In genomic region chr11:128831781-128832497, GRCh38 we compare ENCODE assay signal across 11 cellular contexts. TPM values are rescaled to one million over a fixed set of nuclear protein-coding genes. Genes with fewer than 3 reads are reported as not detected.
A peak's percentile ranks its signal among the peaks of the same experiment; 100 is the strongest.
DNase-seq lines count a peak whose midpoint lies in the region; ATAC-seq and TF ChIP-seq lines count a peak whose summit lies in the region.
"Had no signal": no experiment of that assay in that cellular context is flagged by ENCODE, and none has a peak within 500 bp of the region (broad histone marks: within the 10 kb centered on the region; RNA-seq: fewer than 3 reads in every experiment).

No MANE protein-coding gene starts in this region.

- H3K27ac Mint-ChIP-seq in CD8-positive, alpha-beta T cell = peak overlapping the region; percentile 80
- peak overlapping the region; percentile 91 for H3K27ac Mint-ChIP-seq in activated naive CD8-positive, alpha-beta T cell treated with anti-CD3 and anti-CD28 coated beads, Interleukin-2, amount 10 ng/mL, durations not matched to agents 7 days and 5 days

- DNase-seq in CD8-positive, alpha-beta T cell = no peak
- peak; percentile 47 for DNase-seq in GM20000 (ENCODE audit: low spot score)
- DNase-seq in activated naive CD8-positive, alpha-beta T cell treated with anti-CD3 and anti-CD28 coated beads, Interleukin-2, amount 10 ng/mL, durations not matched to agents 7 days and 5 days = no peak
- DNase-seq in SJCRH30 = no peak
- no peak for DNase-seq in NCI-H345 (lab: John Stamatoyannopoulos, UW)
- DNase-seq in 8988T = no peak
- no peak for DNase-seq in NCI-H226

- no peak for ATAC-seq in CD8-positive, alpha-beta T cell
- peak; percentile 43 for ATAC-seq in HG03378 (IDR thresholded peaks at IDR 0.05; ENCODE audit: unreplicated experiment)
- ATAC-seq in activated naive CD8-positive, alpha-beta T cell treated with anti-CD3 and anti-CD28 coated beads, Interleukin-2, amount 10 ng/mL, durations not matched to agents 7 days and 5 days (ENCODE audit: low read depth) = no peak

- no peaks in the 10 kb centered on the region for H3K27me3 ChIP-seq in CD8-positive, alpha-beta T cell (ENCODE audit: insufficient read depth, low read length)
- H3K27me3 ChIP-seq in SJCRH30 = no peaks in the 10 kb centered on the region; the same call in 1 of the 2 replicates
- H3K27me3 ChIP-seq: SJSA1 had no signal

- H3K36me3 ChIP-seq in CD8-positive, alpha-beta T cell (ENCODE audit: insufficient read depth, low read length) = no peaks in the 10 kb centered on the region
- no peaks in the 10 kb centered on the region for H3K36me3 ChIP-seq in SJCRH30
- H3K36me3 ChIP-seq: SJSA1, tibial nerve had no signal

- no peaks in the 10 kb centered on the region for H3K9me3 Mint-ChIP-seq in CD8-positive, alpha-beta T cell
- H3K9me3 Mint-ChIP-seq in activated naive CD8-positive, alpha-beta T cell treated with anti-CD3 and anti-CD28 coated beads, Interleukin-2, amount 10 ng/mL, durations not matched to agents 7 days and 5 days = no peaks in the 10 kb centered on the region

- H3K36me3 Mint-ChIP-seq in CD8-positive, alpha-beta T cell = no peaks in the 10 kb centered on the region
- peaks cover 3% of the 10 kb centered on the region for H3K36me3 Mint-ChIP-seq in activated naive CD8-positive, alpha-beta T cell treated with anti-CD3 and anti-CD28 coated beads, Interleukin-2, amount 10 ng/mL, durations not matched to agents 7 days and 5 days

- no peaks in the 10 kb centered on the region for H3K27me3 Mint-ChIP-seq in CD8-positive, alpha-beta T cell (ENCODE audit: low read depth)
- no peaks in the 10 kb centered on the region for H3K27me3 Mint-ChIP-seq in activated naive CD8-positive, alpha-beta T cell treated with anti-CD3 and anti-CD28 coated beads, Interleukin-2, amount 10 ng/mL, durations not matched to agents 7 days and 5 days

- no peak overlapping the region for H3K27ac ChIP-seq in CD8-positive, alpha-beta T cell (ENCODE audit: low read depth, low read length)
- no peak overlapping the region for H3K27ac ChIP-seq in SJCRH30
- H3K27ac ChIP-seq: tibial nerve had no signal

- TF ChIP-seq CTCF in CD8-positive, alpha-beta T cell (IDR thresholded peaks at IDR 0.05) = no peak
- TF ChIP-seq CTCF in GM20000 (IDR thresholded peaks at IDR 0.05; ENCODE audit: extremely low read depth, missing control alignments) = no peak

- CTCF ChIA-PET in CD8-positive, alpha-beta T cell (lab: Charles Lee) = interaction anchor here (0.6 to 7.7 kb wide), 34 partner anchors 10 to 880 kb away, joined by 3 to 162 read pairs (median 7); no protein-coding TSS in a partner anchor

- H3K4me1 Mint-ChIP-seq in CD8-positive, alpha-beta T cell (ENCODE audit: low read depth) = peaks cover 18% of the 10 kb centered on the region
- peaks cover 24% of the 10 kb centered on the region for H3K4me1 Mint-ChIP-seq in activated naive CD8-positive, alpha-beta T cell treated with anti-CD3 and anti-CD28 coated beads, Interleukin-2, amount 10 ng/mL, durations not matched to agents 7 days and 5 days

- intact Hi-C loops in CD8-positive, alpha-beta T cell (cut with DNase I, micrococcal nuclease) = loop anchor here (1.0 to 10.0 kb wide), 13 partner anchors 29 to 801 kb away; no protein-coding TSS in a partner anchor

- H3K4me3 ChIP-seq in CD8-positive, alpha-beta T cell (ENCODE audit: low read depth, low read length) = no peak overlapping the region
- no peak overlapping the region for H3K4me3 ChIP-seq in SJCRH30
- H3K4me3 ChIP-seq: SJSA1 had no signal

- H3K4me1 ChIP-seq in CD8-positive, alpha-beta T cell (ENCODE audit: insufficient read depth, low read length) = peaks cover 9% of the 10 kb centered on the region
- H3K4me1 ChIP-seq in SJCRH30 = no peaks in the 10 kb centered on the region

- H3K4me3 Mint-ChIP-seq in CD8-positive, alpha-beta T cell = no peak overlapping the region
- peak overlapping the region; percentile 86 for H3K4me3 Mint-ChIP-seq in activated naive CD8-positive, alpha-beta T cell treated with anti-CD3 and anti-CD28 coated beads, Interleukin-2, amount 10 ng/mL, durations not matched to agents 7 days and 5 days

- POLR2A ChIA-PET in CD8-positive, alpha-beta T cell (lab: Charles Lee) = interaction anchor here (1.2 kb wide), 1 partner anchor 55 kb away, joined by 3 read pairs; no protein-coding TSS in a partner anchor
- POLR2A ChIA-PET in activated naive CD8-positive, alpha-beta T cell treated with anti-CD3 and anti-CD28 coated beads, Interleukin-2, amount 10 ng/mL, durations not matched to agents 7 days and 5 days (lab: Charles Lee) = interaction anchor here (1.5 kb wide), 1 partner anchor 56 kb away, joined by 5 read pairs; no protein-coding TSS in a partner anchor

- H3K9me3 ChIP-seq in CD8-positive, alpha-beta T cell (ENCODE audit: low read length) = no peaks in the 10 kb centered on the region
- no peaks in the 10 kb centered on the region for H3K9me3 ChIP-seq in SJCRH30 (replicated peaks)
- H3K9me3 ChIP-seq: SJSA1, tibial nerve had no signal

RNA-seq across cellular contexts. Expression of gene KCNJ1, which starts 35.2 kb away (rescaled TPM):
- not detected for total RNA-seq in CD8-positive, alpha-beta T cell
- total RNA-seq in activated naive CD8-positive, alpha-beta T cell treated with anti-CD3 and anti-CD28 coated beads, Interleukin-2, amount 10 ng/mL, durations not matched to agents 7 days and 5 days = under 1 TPM in 1 of 2 experiments, not detected in 1; 0.14 TPM
- total RNA-seq in SJCRH30 (2014; rRNA removed; shearing (Covaris generic)) = not detected in 2 replicates
- total RNA-seq: mucosa of gallbladder, SJSA1, tibial nerve had no signal

RNA-seq across cellular contexts. Expression of gene KCNJ5, which starts 59.2 kb away (rescaled TPM):
- not detected for total RNA-seq in CD8-positive, alpha-beta T cell
- total RNA-seq in activated naive CD8-positive, alpha-beta T cell treated with anti-CD3 and anti-CD28 coated beads, Interleukin-2, amount 10 ng/mL, durations not matched to agents 7 days and 5 days = under 1 TPM; 0.17 to 0.20 TPM
- total RNA-seq in SJCRH30 (2014; rRNA removed; shearing (Covaris generic)) = 3.1 and 3.2 TPM in 2 replicates
- total RNA-seq: SJSA1 had no signal
